In the genomic region with DNA sequence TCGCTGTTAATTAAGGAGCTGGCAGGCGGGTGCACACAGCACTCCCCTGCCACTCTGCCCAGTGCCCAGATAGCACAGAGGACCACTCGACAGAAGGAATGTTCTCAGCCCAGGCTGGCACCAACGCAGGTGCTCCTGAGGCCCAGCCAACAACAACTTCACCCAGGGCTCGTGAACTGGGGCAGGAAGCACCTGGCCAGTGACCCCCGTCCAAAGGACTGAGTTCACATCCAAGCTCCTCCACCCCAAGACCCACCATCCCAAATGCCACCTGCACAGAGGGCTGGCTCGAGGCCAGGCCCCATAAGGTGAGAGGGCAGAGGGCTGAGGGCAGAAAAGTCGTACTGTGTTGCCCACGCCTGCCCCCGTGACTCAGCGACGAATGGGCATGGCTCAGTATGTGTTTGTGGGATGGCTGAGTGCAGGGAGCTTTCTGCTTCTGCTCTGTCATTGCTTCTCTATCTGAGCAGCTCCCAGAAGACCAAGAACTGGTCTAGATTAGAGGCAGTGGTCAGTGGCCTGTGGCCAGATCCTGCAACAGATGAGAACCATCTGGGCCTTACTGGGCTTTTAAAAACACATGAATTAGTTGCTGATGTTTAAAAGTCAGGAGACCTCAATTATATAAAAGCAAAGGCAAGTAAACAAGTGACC, we compare ENCODE assay signal across 8 cellular contexts.
DNase-seq lines count a peak whose midpoint lies in the region; ATAC-seq and TF ChIP-seq lines count a peak whose summit lies in the region.

No MANE protein-coding gene starts in this region.

- H3K27me3 Mint-ChIP-seq in CD8-positive, alpha-beta memory T cell, result peaks cover 0 to 8% of the 10 kb centered on the region in 2 donors

- TF ChIP-seq POLR2A in adrenal gland (IDR thresholded peaks at IDR 0.05) (no peak), spleen (IDR thresholded peaks at IDR 0.05) (no peak)

- ATAC-seq in HG03039 (IDR thresholded peaks at IDR 0.05; ENCODE audit: unreplicated experiment), result no peak

- peak; percentile 17 to 75 (median 27) for DNase-seq in CD8-positive, alpha-beta memory T cell
- DNase-seq in OCI-LY7 (ENCODE audit: low spot score) (peak; percentile 64), adrenal gland (peak in 6 of 7 donors; percentile 36 to 87 (median 56)), left ventricle myocardium inferior (peak; percentile 87), spleen (peak; percentile 87), GM13976 (ENCODE audit: low spot score) (no peak), D341Med (ENCODE audit: low spot score) (no peak)

- no peaks in the 10 kb centered on the region for H3K79me2 ChIP-seq in OCI-LY7 (ENCODE audit: insufficient read depth, low read depth, low read length)

- in situ Hi-C loops in GM13976 (cut with MboI; ENCODE audit: low sequenced_read_pairs, unreplicated experiment), result no loop called here

- intact Hi-C loops in OCI-LY7 (cut with micrococcal nuclease; ENCODE audit: unreplicated experiment) (loop anchor here (2.0 to 5.0 kb wide), 4 partner anchors 44 to 585 kb away; a partner anchor contains a TSS), adrenal gland (cut with DNase I) (no loop called here), left ventricle myocardium inferior (cut with micrococcal nuclease) (no loop called here), spleen (cut with DNase I; ENCODE audit: low total_unique reads) (no loop called here)

- TF ChIP-seq CTCF in OCI-LY7 (conservative IDR thresholded peaks at IDR 0.05; ENCODE audit: low read length) (no peak), adrenal gland (IDR thresholded peaks at IDR 0.05) (no peak), left ventricle myocardium inferior (IDR thresholded peaks at IDR 0.05; ENCODE audit: borderline replicate concordance) (no peak), spleen (IDR thresholded peaks at IDR 0.05 in 8 of 11, conservative IDR thresholded peaks at IDR 0.05 in 3 of 11) (no peak), GM13976 (IDR thresholded peaks at IDR 0.05; ENCODE audit: borderline replicate concordance, control extremely low read depth, extremely low read depth, insufficient read depth, missing control alignments) (no peak)

- H3K27me3 ChIP-seq in CD8-positive, alpha-beta memory T cell (ENCODE audit: insufficient read depth, low read length, poor library complexity, severe bottlenecking), result no peaks in the 10 kb centered on the region
- H3K27me3 ChIP-seq in adrenal gland (no peaks in the 10 kb centered on the region), left ventricle myocardium inferior (ENCODE audit: low read depth) (no peaks in the 10 kb centered on the region), spleen (replicated peaks in 1 of 7) (no peaks in the 10 kb centered on the region)

- H3K36me3 Mint-ChIP-seq in CD8-positive, alpha-beta memory T cell, result peaks cover 2 to 32% (median 6%) of the 10 kb centered on the region in 3 donors

- H3K27ac Mint-ChIP-seq in CD8-positive, alpha-beta memory T cell, result peak overlapping the region; percentile 97 to 100 (median 100)

- POLR2A ChIA-PET in CD8-positive, alpha-beta memory T cell (lab: Charles Lee), result interaction anchor here (1.1 to 4.1 kb wide), 7 partner anchors 13 to 710 kb away, joined by 3 to 26 read pairs (median 8); a partner anchor contains a TSS
- POLR2A ChIA-PET in OCI-LY7 (lab: Charles Lee), result interaction anchor here (0.8 to 1.3 kb wide), 3 partner anchors 9 to 47 kb away, joined by 3 to 4 read pairs (median 3); no protein-coding TSS in a partner anchor

- peaks cover 94% of the 10 kb centered on the region for H3K4me1 ChIP-seq in CD8-positive, alpha-beta memory T cell (ENCODE audit: insufficient read depth, low read length)
- H3K4me1 ChIP-seq in OCI-LY7 (ENCODE audit: insufficient read depth, low read length, poor library complexity, severe bottlenecking) (peaks cover 61% of the 10 kb centered on the region), adrenal gland (replicated peaks in 1 of 2) (peaks cover 37 to 41% of the 10 kb centered on the region in 2 donors), left ventricle myocardium inferior (peaks cover 63% of the 10 kb centered on the region), spleen (peaks cover 46 to 81% (median 56%) of the 10 kb centered on the region in 6 donors)

- H3K4me1 Mint-ChIP-seq in CD8-positive, alpha-beta memory T cell, result peaks cover 82 to 90% (median 88%) of the 10 kb centered on the region in 3 donors

- no peaks in the 10 kb centered on the region for H3K9me3 ChIP-seq in CD8-positive, alpha-beta memory T cell (ENCODE audit: low read length)
- no peaks in the 10 kb centered on the region for H3K9me3 ChIP-seq in OCI-LY7 (ENCODE audit: low read length)
- no peaks in the 10 kb centered on the region for H3K9me3 ChIP-seq in adrenal gland (replicated peaks in 1 of 3)
- no peaks in the 10 kb centered on the region for H3K9me3 ChIP-seq in left ventricle myocardium inferior (replicated peaks)
- H3K9me3 ChIP-seq in spleen, result no peaks in the 10 kb centered on the region

- H3K36me3 ChIP-seq in CD8-positive, alpha-beta memory T cell (ENCODE audit: insufficient read depth, low read length), result peaks cover 2% of the 10 kb centered on the region
- H3K36me3 ChIP-seq in OCI-LY7 (ENCODE audit: insufficient read depth, low read length) (peaks cover 87% of the 10 kb centered on the region), adrenal gland (replicated peaks in 1 of 2) (peaks cover 0 to 49% of the 10 kb centered on the region in 2 donors), left ventricle myocardium inferior (peaks cover 40% of the 10 kb centered on the region), spleen (peaks cover 0 to 70% (median 17%) of the 10 kb centered on the region in 6 donors)

- peak overlapping the region; percentile 44 for H3K4me3 ChIP-seq in CD8-positive, alpha-beta memory T cell (ENCODE audit: low read length)
- H3K4me3 ChIP-seq in OCI-LY7 (ENCODE audit: low read depth, low read length, poor library complexity, severe bottlenecking) (peak overlapping the region; percentile 53), adrenal gland (no peak overlapping the region), left ventricle myocardium inferior (peak overlapping the region; percentile 6), spleen (peak overlapping the region in 1 of 8 donors; percentile 54)

- H3K4me3 Mint-ChIP-seq in CD8-positive, alpha-beta memory T cell, result peak overlapping the region; percentile 68 to 96 (median 85)

- peak overlapping the region; percentile 84 for H3K4me2 ChIP-seq in OCI-LY7 (ENCODE audit: low read length)

- no TSS peak for BruUV-seq in OCI-LY7 (replicated peaks; lab: Mats Ljungman, UMichigan)

- 30 to 56% (median 51%) methylated on average over 7 to 12 of the region's 12 CpGs for WGBS in adrenal gland, 4 donors
- WGBS in spleen, 5 donors, result 15 to 23% (median 22%) methylated on average over 10 to 12 of the region's 12 CpGs

- CTCF ChIA-PET in CD8-positive, alpha-beta memory T cell (lab: Charles Lee), result interaction anchor here (0.7 to 7.5 kb wide), 13 partner anchors 8 to 209 kb away, joined by 3 to 75 read pairs (median 6); a partner anchor contains a TSS
- CTCF ChIA-PET in OCI-LY7 (lab: Charles Lee; ENCODE audit: unreplicated experiment), result interaction anchor here (0.6 to 1.9 kb wide), 3 partner anchors 43 to 149 kb away, joined by 3 to 12 read pairs (median 3); a partner anchor contains a TSS

- H3K9me2 ChIP-seq in OCI-LY7 (ENCODE audit: insufficient read depth, low read length), result no peaks in the 10 kb centered on the region

- peak overlapping the region; percentile 13; the same call in 1 of the 2 replicates for H2AFZ ChIP-seq in OCI-LY7 (ENCODE audit: low read length)

- peaks cover 0 to 2% (median 0%) of the 10 kb centered on the region in 5 donors for H3K9me3 Mint-ChIP-seq in CD8-positive, alpha-beta memory T cell

- peak overlapping the region; percentile 78 for H3K27ac ChIP-seq in CD8-positive, alpha-beta memory T cell (ENCODE audit: low read depth, low read length)
- H3K27ac ChIP-seq in OCI-LY7 (ENCODE audit: low read depth, low read length, poor library complexity, severe bottlenecking) (peak overlapping the region; percentile 98), adrenal gland (peak overlapping the region; percentile 73 to 92 (median 89)), left ventricle myocardium inferior (replicated peaks) (peak overlapping the region; percentile 94), spleen (peak overlapping the region; percentile 85 to 97 (median 94))

- no peaks in the 10 kb centered on the region for H4K20me1 ChIP-seq in OCI-LY7 (ENCODE audit: insufficient read depth, low read length)

Comparison
In these comparisons a context has a peak if more than half of its experiments do, and no peak if none do; other contexts are left out.
1. DNase-seq: peak in CD8-positive, alpha-beta memory T cell (5 of 5), OCI-LY7 (single experiment), adrenal gland (6 of 7), left ventricle myocardium inferior (single experiment) and spleen (single experiment); none in GM13976 (single experiment) and D341Med (single experiment).
2. H3K4me3 ChIP-seq: peak in CD8-positive, alpha-beta memory T cell (single experiment), OCI-LY7 (single experiment) and left ventricle myocardium inferior (single experiment); none in adrenal gland (0 of 4).
3. Peak in every context shown above with its lines, with median percentiles within 50 percentile points of each other: H3K27ac ChIP-seq.